8 cellular contexts compared by ENCODE assay signal in genomic region chr9:2018162-2018643, GRCh38. TPM values are rescaled to one million over a fixed set of nuclear protein-coding genes. Genes with fewer than 3 reads are reported as not detected.
DNase-seq lines count a peak whose midpoint lies in the region; ATAC-seq and TF ChIP-seq lines count a peak whose summit lies in the region.

No MANE protein-coding gene starts in this region.

- POLR2A ChIA-PET in PC-3 (lab: Charles Lee; ENCODE audit: unreplicated experiment), result no interaction called here

- H3K9me3 Mint-ChIP-seq in neural progenitor cell, result no peaks in the 10 kb centered on the region

- H3K27me3 Mint-ChIP-seq in neural progenitor cell (ENCODE audit: insufficient read depth, low read depth), result peaks cover 38% of the 10 kb centered on the region

- H3K4me1 ChIP-seq in PC-3 (ENCODE audit: insufficient read depth, low read length), result peaks cover 16% of the 10 kb centered on the region
- peaks cover 39% of the 10 kb centered on the region for H3K4me1 ChIP-seq in effector memory CD4-positive, alpha-beta T cell (ENCODE audit: control insufficient read depth, insufficient read depth, low read length, poor library complexity, severe bottlenecking)
- peaks cover 22% of the 10 kb centered on the region for H3K4me1 ChIP-seq in neural progenitor cell

- H2AFZ ChIP-seq in PC-3 (ENCODE audit: low read length), result peak overlapping the region; percentile 93
- peak overlapping the region; percentile 89 for H2AFZ ChIP-seq in neural progenitor cell (replicated peaks)

- no peaks in the 10 kb centered on the region for H3F3A ChIP-seq in PC-3 (ENCODE audit: low read length, unreplicated experiment)
- no peaks in the 10 kb centered on the region for H3F3A ChIP-seq in neural progenitor cell (ENCODE audit: low read depth)

- intact Hi-C loops in PC-3 (cut with micrococcal nuclease), result loop anchor here (5.0 to 10.0 kb wide), 2 partner anchors 137 to 916 kb away; no protein-coding TSS in a partner anchor

- H3K27me3 ChIP-seq in PC-3 (ENCODE audit: low read length) (no peaks in the 10 kb centered on the region), neural progenitor cell (peaks cover 94% of the 10 kb centered on the region)
- H3K27me3 ChIP-seq in effector memory CD4-positive, alpha-beta T cell (replicated peaks; ENCODE audit: control insufficient read depth, insufficient read depth, low read length, poor library complexity, severe bottlenecking), result no peaks in the 10 kb centered on the region

- DNase-seq in ELR (ENCODE audit: low read depth), result peak; percentile 12
- no peak for DNase-seq in PC-3
- no peak for DNase-seq in effector memory CD4-positive, alpha-beta T cell
- no peak for DNase-seq in neural progenitor cell (ENCODE audit: low spot score)
- no peak for DNase-seq in iPS-NIHi11 (ENCODE audit: low spot score)
- DNase-seq in NCI-H345 treated with DMSO at 0.1 percent for 48 hours (lab: John Stamatoyannopoulos, UW; ENCODE audit: unreplicated experiment), result no peak
- no peak for DNase-seq in NCI-H1436 treated with DMSO at 0.1 percent for 48 hours (lab: John Stamatoyannopoulos, UW)

- TF ChIP-seq CTCF in PC-3 (conservative IDR thresholded peaks at IDR 0.05; ENCODE audit: low read depth, low read length) (no peak), neural progenitor cell (IDR thresholded peaks at IDR 0.05) (no peak)

- H4K20me1 ChIP-seq in PC-3 (ENCODE audit: low read length) (no peaks in the 10 kb centered on the region), neural progenitor cell (ENCODE audit: low read depth) (peaks cover 16% of the 10 kb centered on the region)

- H3K27ac Mint-ChIP-seq in neural progenitor cell, result no peak overlapping the region

- ATAC-seq in PC-3 (no peak), HG03520 (IDR thresholded peaks at IDR 0.05; ENCODE audit: unreplicated experiment) (no peak)

- H3K4me3 Mint-ChIP-seq in neural progenitor cell, result peak overlapping the region; percentile 93

- H3K79me2 ChIP-seq in PC-3 (ENCODE audit: low read length) (peaks cover 51% of the 10 kb centered on the region), neural progenitor cell (ENCODE audit: low read depth) (no peaks in the 10 kb centered on the region)

- H3K4me2 ChIP-seq in PC-3 (ENCODE audit: low read length) (peak overlapping the region; percentile 97), neural progenitor cell (peak overlapping the region; percentile 92)

- H3K36me3 ChIP-seq in PC-3 (ENCODE audit: low read depth, low read length), result no peaks in the 10 kb centered on the region
- H3K36me3 ChIP-seq in effector memory CD4-positive, alpha-beta T cell (ENCODE audit: control insufficient read depth, insufficient read depth, low read length), result no peaks in the 10 kb centered on the region
- no peaks in the 10 kb centered on the region for H3K36me3 ChIP-seq in neural progenitor cell

- H3K9ac ChIP-seq in PC-3 (ENCODE audit: low read length) (peak overlapping the region; percentile 73), neural progenitor cell (no peak overlapping the region)

- no peak overlapping the region for H3K27ac ChIP-seq in PC-3 (ENCODE audit: low read length)
- peak overlapping the region; percentile 88 for H3K27ac ChIP-seq in effector memory CD4-positive, alpha-beta T cell (ENCODE audit: insufficient read depth, low read length, poor library complexity, severe bottlenecking)
- no peak overlapping the region for H3K27ac ChIP-seq in neural progenitor cell

- H3K36me3 Mint-ChIP-seq in neural progenitor cell, result no peaks in the 10 kb centered on the region

- peaks cover 14% of the 10 kb centered on the region for H3K4me1 Mint-ChIP-seq in neural progenitor cell

- BruUV-seq in PC-3 (replicated peaks; lab: Mats Ljungman, UMichigan), result TSS peak; percentile 33

- H3K9me3 ChIP-seq in PC-3 (ENCODE audit: low read length), result no peaks in the 10 kb centered on the region
- H3K9me3 ChIP-seq in effector memory CD4-positive, alpha-beta T cell (ENCODE audit: control insufficient read depth, low read length), result no peaks in the 10 kb centered on the region
- H3K9me3 ChIP-seq in neural progenitor cell (ENCODE audit: low read depth), result no peaks in the 10 kb centered on the region

- H3K4me3 ChIP-seq in PC-3 (ENCODE audit: low read length) (peak overlapping the region; percentile 84), neural progenitor cell (peak overlapping the region; percentile 71)
- peak overlapping the region; percentile 92 for H3K4me3 ChIP-seq in effector memory CD4-positive, alpha-beta T cell (ENCODE audit: insufficient read depth, low read depth, low read length, poor library complexity, severe bottlenecking)

- CTCF ChIA-PET in PC-3 (lab: Charles Lee), result no interaction called here

- H3K9me2 ChIP-seq in PC-3 (replicated peaks; ENCODE audit: low read length), result no peaks in the 10 kb centered on the region

RNA-seq across cellular contexts. Expression of gene SMARCA2, which starts 3.1 kb away (rescaled TPM):
- total RNA-seq in PC-3 (2014; rRNA removed) (27.9 and 36.4 TPM in 2 replicates), neural progenitor cell (ENCODE audit: low replicate concordance) (2.3 and 4.2 TPM in 2 replicates)
